In the genomic region with DNA sequence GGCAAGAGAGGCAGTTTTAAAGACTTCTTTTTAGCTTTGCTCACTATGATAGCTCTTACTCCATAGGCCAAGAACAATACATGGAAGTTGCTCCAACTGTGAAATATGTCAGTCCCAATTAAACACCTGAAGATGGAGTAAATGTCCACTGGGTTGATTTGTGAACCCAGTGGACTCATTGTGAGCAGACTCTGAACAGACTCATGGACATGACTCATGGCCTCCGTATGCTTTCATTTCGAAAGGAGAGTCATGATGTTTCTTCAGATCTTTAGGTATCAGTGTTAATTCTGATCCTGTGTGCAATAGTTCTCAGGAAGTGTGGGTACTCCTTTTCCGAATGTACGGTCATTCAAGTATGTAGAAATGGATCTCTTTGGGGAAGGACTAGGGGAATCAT, we compare ENCODE assay signal across 14 cellular contexts. TPM values are rescaled to one million over a fixed set of nuclear protein-coding genes. Genes with fewer than 3 reads are reported as not detected.
A peak's percentile ranks its signal among the peaks of the same experiment; 100 is the strongest.
DNase-seq lines count a peak whose midpoint lies in the region; ATAC-seq, FAIRE-seq and TF ChIP-seq lines count a peak whose summit lies in the region.
"Had no signal": no experiment of that assay in that cellular context is flagged by ENCODE, and none has a peak within 500 bp of the region (broad histone marks: within the 10 kb centered on the region; RNA-seq: fewer than 3 reads in every experiment).

No MANE protein-coding gene starts in this region.

- no peak for FAIRE-seq in A549 (lab: Jason Lieb, UNC)

- H3K4me2 ChIP-seq in A549: peak overlapping the region; percentile 12; the same call in 1 of the 3 replicates

- DNase-seq in A549 (ENCODE audit: low read depth in 1 of 2, low spot score in 1 of 2) (peak in 1 of 2 experiments; percentile 16), GM03348 (ENCODE audit: low spot score) (peak; percentile 39), T1000 (lab: John Stamatoyannopoulos, UW) (peak; percentile 8), fibroblast of peridontal ligament (ENCODE audit: extremely low read depth) (peak; percentile 78), retina (no peak), GM19238 (ENCODE audit: insufficient read length, low spot score) (no peak)
- DNase-seq: activated CD4-positive, alpha-beta T cell treated with anti-CD3 and anti-CD28 coated beads for 4 hours; activated gamma-delta T cell treated with Interleukin-2 at 50 U/mL for 16 hours; foreskin melanocyte; islet precursor cell; Karpas-422; T-helper 1 cell had no signal

- no peaks in the 10 kb centered on the region for H3K9me3 ChIP-seq in A549

- ATAC-seq in A549: peak in 1 of 2 experiments; percentile 44; a peak in 2 of 6 replicates
- ATAC-seq in HG02938 (IDR thresholded peaks at IDR 0.05; ENCODE audit: unreplicated experiment): no peak
- ATAC-seq in HG03139 (IDR thresholded peaks at IDR 0.05; ENCODE audit: unreplicated experiment): no peak

- TF ChIP-seq CTCF in A549 (IDR thresholded peaks at IDR 0.05): no peak

- POLR2A ChIA-PET in A549 (lab: Yijun Ruan, JAX): no interaction called here

- CTCF ChIA-PET in A549 (lab: Yijun Ruan, JAX): no interaction called here

- no peaks in the 10 kb centered on the region for H3K4me1 ChIP-seq in A549

- no peak for TF ChIP-seq RAD21 in A549 (conservative IDR thresholded peaks at IDR 0.05 in 1 of 2, IDR thresholded peaks at IDR 0.05 in 1 of 2)

- 53% methylated on average over 4 of the region's 4 CpGs for WGBS in A549 (ENCODE audit: missing lambda C conversion rate)

- H3K27ac ChIP-seq in A549: no peak overlapping the region

- no peak overlapping the region for H3K4me3 ChIP-seq in A549

- TF ChIP-seq POLR2A in A549 (IDR thresholded peaks at IDR 0.05; ENCODE audit: low read length): no peak

- TF ChIP-seq EP300 in A549 (IDR thresholded peaks at IDR 0.05): no peak

TF ChIP-seq in A549, 52 proteins besides CTCF, POLR2A, EP300 and RAD21:
- no peak for TF ChIP-seq FOSL2 (IDR thresholded peaks at IDR 0.05)
- peak; percentile 19; the same call in 1 of the 2 replicates for TF ChIP-seq FOSL2 (CRISPR knock-in tag; IDR thresholded peaks at IDR 0.05)
- TF ChIP-seq, protein P1, sequence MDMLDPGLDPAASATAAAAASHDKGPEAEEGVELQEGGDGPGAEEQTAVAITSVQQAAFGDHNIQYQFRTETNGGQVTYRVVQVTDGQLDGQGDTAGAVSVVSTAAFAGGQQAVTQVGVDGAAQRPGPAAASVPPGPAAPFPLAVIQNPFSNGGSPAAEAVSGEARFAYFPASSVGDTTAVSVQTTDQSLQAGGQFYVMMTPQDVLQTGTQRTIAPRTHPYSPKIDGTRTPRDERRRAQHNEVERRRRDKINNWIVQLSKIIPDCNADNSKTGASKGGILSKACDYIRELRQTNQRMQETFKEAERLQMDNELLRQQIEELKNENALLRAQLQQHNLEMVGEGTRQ (IDR thresholded peaks at IDR 0.05): no peak
TF ChIP-seq in A549: peak in this region for 1.

RNA-seq across cellular contexts. Expression of a gene that starts 5.4 kb away (rescaled TPM):
- polyA plus RNA-seq in A549 (2011; rRNA removed) (7.5 and 13.1 TPM in 2 replicates), A549 (2017; fragmentation: RNase III; extraction: RNeasy Plus Mini Kit Qiagen cat#74134 plus additional on column Dnase treatment) (14.6 to 15.7 TPM (median 14.8 TPM) in 3 replicates)
- polyA plus RNA-seq in A549 (2012; cell fraction: cytosol; rRNA removed): 1.6 TPM in 2 replicates
- polyA plus RNA-seq in A549 (2012; cell fraction: nucleus; rRNA removed): 1.4 and 2.6 TPM in 2 replicates
- polyA minus RNA-seq in A549 (2011; rRNA and poly(A)+ RNA removed): 3.9 and 5.2 TPM in 2 replicates

Comparison
In these comparisons a context has a peak if more than half of its experiments do, and no peak if none do; other contexts are left out.
1. DNase-seq: peak in GM03348 (single experiment), T1000 (single experiment) and fibroblast of peridontal ligament (single experiment); none in retina (single experiment) and GM19238 (single experiment).